16 cellular contexts compared by ENCODE assay signal in genomic region chr3:31890742-31891469, GRCh38.
"Had no signal": no experiment of that assay in that cellular context is flagged by ENCODE, and none has a peak within 500 bp of the region (broad histone marks: within the 10 kb centered on the region; RNA-seq: fewer than 3 reads in every experiment).

No MANE protein-coding gene starts in this region.

- H3K9ac ChIP-seq: neural progenitor cell, parathyroid adenoma had no signal

- H3K4me3 ChIP-seq: dorsolateral prefrontal cortex, heart left ventricle, left lung, neural progenitor cell, tibial nerve had no signal

- DNase-seq: activated CD4-positive, alpha-beta T cell treated with anti-CD3 and anti-CD28 coated beads, Interleukin-2, amount 50 U/mL, for 4 hours; activated effector memory CD4-positive, alpha-beta T cell treated with anti-CD3 and anti-CD28 coated beads, Interleukin-2, amount 50 U/mL, for 16 hours; activated naive CD8-positive, alpha-beta T cell treated with anti-CD3 and anti-CD28 coated beads for 36 hours; activated T-cell treated with anti-CD3 and anti-CD28 coated beads, Interleukin-2, amount 50 U/mL, for 4 hours; brain microvascular endothelial cell; dorsolateral prefrontal cortex; foreskin melanocyte; heart left ventricle; left lung; stimulated activated CD4-positive, alpha-beta T cell treated with anti-CD3 and anti-CD28 coated beads, Interleukin-4, amount 100 ng/mL, for 1 hour had no signal

- H2AFZ ChIP-seq: neural progenitor cell, parathyroid adenoma had no signal

- H3K27me3 ChIP-seq: brain microvascular endothelial cell, dorsolateral prefrontal cortex, heart left ventricle, left lung, neural progenitor cell, tibial nerve had no signal

- H3K4me1 ChIP-seq: heart left ventricle, left lung, parathyroid adenoma, tibial nerve had no signal

- H3K4me3 Mint-ChIP-seq: activated naive CD8-positive, alpha-beta T cell treated with anti-CD3 and anti-CD28 coated beads for 36 hours; activated T-cell treated with anti-CD3 and anti-CD28 coated beads, Interleukin-2, amount 50 U/mL, for 4 hours; neural progenitor cell; T-helper 1 cell treated with Interleukin-12 subunit alpha and Interleukin-12 subunit beta and Interleukin-4 antibody, amounts not matched to agents 30 μg/mL and 1 μg/mL, for 36 hours had no signal

- H3K4me1 Mint-ChIP-seq: activated naive CD8-positive, alpha-beta T cell treated with anti-CD3 and anti-CD28 coated beads for 36 hours; neural progenitor cell had no signal

- H3K4me2 ChIP-seq: neural progenitor cell had no signal

- H3K9me3 Mint-ChIP-seq: activated T-cell treated with anti-CD3 and anti-CD28 coated beads, Interleukin-2, amount 50 U/mL, for 4 hours; T-helper 1 cell treated with Interleukin-12 subunit alpha and Interleukin-12 subunit beta and Interleukin-4 antibody, amounts not matched to agents 30 μg/mL and 1 μg/mL, for 36 hours had no signal

- H3K79me2 ChIP-seq: parathyroid adenoma had no signal

- H3K27ac ChIP-seq: brain microvascular endothelial cell, dorsolateral prefrontal cortex, heart left ventricle, left lung, neural progenitor cell, parathyroid adenoma, tibial nerve had no signal

- H3K9me3 ChIP-seq: left lung, tibial nerve had no signal

- H3K27ac Mint-ChIP-seq: activated naive CD8-positive, alpha-beta T cell treated with anti-CD3 and anti-CD28 coated beads for 36 hours; neural progenitor cell; T-helper 1 cell treated with Interleukin-12 subunit alpha and Interleukin-12 subunit beta and Interleukin-4 antibody, amounts not matched to agents 30 μg/mL and 1 μg/mL, for 36 hours had no signal

- H3K36me3 ChIP-seq: brain microvascular endothelial cell, heart left ventricle, left lung, neural progenitor cell, tibial nerve had no signal

- ATAC-seq: activated CD4-positive, CD25-positive, alpha-beta regulatory T cell treated with anti-CD3 and anti-CD28 coated beads, Interleukin-2, amount 50 U/mL, for 24 hours; activated T-cell treated with anti-CD3 and anti-CD28 coated beads, Interleukin-2, amount 50 U/mL, for 4 hours; heart left ventricle; SK-N-SH treated with all-trans-retinoic acid at 6 μM for 48 hours had no signal

- H3K36me3 Mint-ChIP-seq: activated naive CD8-positive, alpha-beta T cell treated with anti-CD3 and anti-CD28 coated beads for 36 hours; neural progenitor cell had no signal
